8 cellular contexts compared by ENCODE assay signal in the genomic region with DNA sequence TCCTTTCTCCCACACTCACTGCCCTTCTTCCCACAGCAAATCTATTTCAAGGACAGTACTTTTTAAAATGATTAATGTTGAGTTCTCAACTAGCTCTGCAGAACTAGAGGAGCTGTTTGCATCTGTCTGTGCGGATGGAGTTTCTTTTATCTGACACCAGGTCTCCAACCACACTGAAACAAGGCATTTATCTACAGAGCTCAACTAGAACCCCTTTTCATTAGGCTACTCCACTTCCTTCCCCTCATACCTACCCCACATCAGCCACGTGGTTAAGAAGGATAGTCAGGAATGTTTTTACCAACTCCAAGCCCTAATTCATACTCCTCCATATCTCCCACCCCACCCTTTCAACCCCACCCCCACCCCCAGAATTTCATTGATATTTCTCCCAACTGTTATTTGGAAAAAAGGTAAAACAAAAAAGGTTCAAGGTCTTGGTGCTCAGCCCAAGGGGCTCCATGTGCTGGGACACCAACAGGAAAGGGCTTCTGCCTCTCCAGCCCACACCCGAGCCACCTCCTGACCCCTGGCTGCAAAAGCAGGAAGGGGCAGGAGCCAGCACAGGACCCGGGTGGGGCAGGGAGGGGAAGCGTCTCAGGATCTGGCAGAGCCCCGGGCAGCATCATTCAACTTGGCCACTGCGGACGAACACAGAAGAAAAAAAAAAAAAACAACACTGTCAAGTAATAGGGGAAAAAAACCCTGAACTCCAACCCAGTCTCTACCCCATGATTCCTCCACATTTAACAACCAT. TPM values are rescaled to one million over a fixed set of nuclear protein-coding genes. Genes with fewer than 3 reads are reported as not detected.
DNase-seq lines count a peak whose midpoint lies in the region; ATAC-seq and TF ChIP-seq lines count a peak whose summit lies in the region.

No MANE protein-coding gene starts in this region.

- DNase-seq in ELF-1 (ENCODE audit: low read depth, low spot score) = peak; percentile 51
- DNase-seq in WERI-Rb-1 = no peak
- DNase-seq in glutamatergic neuron = peak; percentile 24
- DNase-seq in posterior vena cava (ENCODE audit: low spot score) = peak; percentile 84
- DNase-seq in NOMO-1 treated with dmso at 0.1 percent for 144 hours (lab: John Stamatoyannopoulos, UW; ENCODE audit: unreplicated experiment) = no peak
- no peak for DNase-seq in kidney tubule cell (ENCODE audit: low spot score)

- H3K4me3 ChIP-seq in WERI-Rb-1 (ENCODE audit: low read depth, low read length) = no peak overlapping the region

- H3K27ac ChIP-seq in WERI-Rb-1 = no peak overlapping the region

- H3K4me3 Mint-ChIP-seq in glutamatergic neuron (ENCODE audit: unreplicated experiment) = no peak overlapping the region

- TF ChIP-seq CTCF in WERI-Rb-1 (IDR thresholded peaks at IDR 0.05; ENCODE audit: low read depth, low read length) (peak; percentile 14; the same call in 1 of the 2 replicates), glutamatergic neuron (IDR thresholded peaks at IDR 0.05; ENCODE audit: partially characterized antibody, unreplicated experiment) (no peak)

- peaks cover 2% of the 10 kb centered on the region for H3K9me3 Mint-ChIP-seq in glutamatergic neuron (ENCODE audit: unreplicated experiment)

- peak overlapping the region; percentile 59 for H3K27ac Mint-ChIP-seq in glutamatergic neuron (ENCODE audit: unreplicated experiment)

- no peaks in the 10 kb centered on the region for H3K9me3 ChIP-seq in WERI-Rb-1 (ENCODE audit: severe bottlenecking)

- H3K27me3 ChIP-seq in WERI-Rb-1 (ENCODE audit: insufficient read depth, low read depth, severe bottlenecking) = no peaks in the 10 kb centered on the region

- intact Hi-C loops in posterior vena cava (cut with DNase I) = loop anchor here (5.0 kb wide), 2 partner anchors 35 to 60 kb away; no protein-coding TSS in a partner anchor

- no peaks in the 10 kb centered on the region for H3K27me3 Mint-ChIP-seq in glutamatergic neuron (ENCODE audit: unreplicated experiment)

- ATAC-seq in HG03025 (IDR thresholded peaks at IDR 0.05; ENCODE audit: low FRiP score, unreplicated experiment) = no peak
- ATAC-seq in GM21576 (IDR thresholded peaks at IDR 0.05; ENCODE audit: unreplicated experiment) = no peak

- H3K4me1 Mint-ChIP-seq in glutamatergic neuron (ENCODE audit: low read depth, unreplicated experiment) = no peaks in the 10 kb centered on the region

- H3K36me3 ChIP-seq in WERI-Rb-1 = peaks cover 88% of the 10 kb centered on the region

- H3K36me3 Mint-ChIP-seq in glutamatergic neuron (ENCODE audit: unreplicated experiment) = no peaks in the 10 kb centered on the region

RNA-seq across cellular contexts. Expression of a gene that starts 7.0 kb away (rescaled TPM):
- total RNA-seq in glutamatergic neuron (ENCODE audit: unreplicated experiment) (122 TPM), posterior vena cava (100 to 1,000 TPM; 149 to 156 TPM)

RNA-seq across cellular contexts. Expression of a gene that starts 43.0 kb away (rescaled TPM):
- total RNA-seq in glutamatergic neuron (ENCODE audit: unreplicated experiment) = 154 TPM
- total RNA-seq in posterior vena cava = 100 to 1,000 TPM; 210 to 267 TPM

Comparison
In these comparisons a context has a peak if more than half of its experiments do, and no peak if none do; other contexts are left out.
1. DNase-seq: peak in ELF-1 (single experiment), glutamatergic neuron (single experiment) and posterior vena cava (single experiment); none in WERI-Rb-1 (single experiment), NOMO-1 treated with dmso at 0.1 percent for 144 hours (single experiment) and kidney tubule cell (single experiment).